Comparison of ENCODE assay signal across 14 cellular contexts in genomic region chr1:11788549-11789053, GRCh38. TPM values are rescaled to one million over a fixed set of nuclear protein-coding genes. Genes with fewer than 3 reads are reported as not detected.
DNase-seq lines count a peak whose midpoint lies in the region; ATAC-seq, FAIRE-seq and TF ChIP-seq lines count a peak whose summit lies in the region.
"Had no signal": no experiment of that assay in that cellular context is flagged by ENCODE, and none has a peak within 500 bp of the region (broad histone marks: within the 10 kb centered on the region; RNA-seq: fewer than 3 reads in every experiment).

No MANE protein-coding gene starts in this region.

- H3K4me3 ChIP-seq in K562 (no peak overlapping the region), sigmoid colon (no peak overlapping the region)
- H3K4me3 ChIP-seq: SK-N-MC had no signal

- WGBS in K562 (ENCODE audit: insufficient coverage, low coverage, missing lambda C conversion rate) = 90% methylated on average over 14 of the region's 14 CpGs
- 47 to 89% methylated on average over 14 of the region's 14 CpGs for WGBS in sigmoid colon, 2 donors

- no TSS peak for BruUV-seq in K562 (replicated peaks; lab: Mats Ljungman, UMichigan)

- no peaks in the 10 kb centered on the region for H3K9me3 ChIP-seq in K562 (replicated peaks; ENCODE audit: control insufficient read depth, insufficient read depth, low read depth, low read length)
- no peaks in the 10 kb centered on the region for H3K9me3 ChIP-seq in sigmoid colon

- H2AFZ ChIP-seq in K562 (ENCODE audit: low read depth, low read length) = no peak overlapping the region

- TF ChIP-seq RAD21 in K562 (CRISPR knock-in tag; conservative IDR thresholded peaks at IDR 0.05 in 1 of 2, IDR thresholded peaks at IDR 0.05 in 1 of 2) = no peak

- H3K27me3 Mint-ChIP-seq in stimulated activated naive CD8-positive, alpha-beta T cell treated with anti-CD3 and anti-CD28 coated beads, Interleukin-15, amount 100 ng/mL, for 72 hours = no peaks in the 10 kb centered on the region
- H3K27me3 Mint-ChIP-seq: activated naive CD4-positive, alpha-beta T cell treated with anti-CD3 and anti-CD28 coated beads, Interleukin-2, amount 50 U/mL, for 24 hours had no signal

- H4K20me1 ChIP-seq in K562 (replicated peaks; ENCODE audit: control insufficient read depth, insufficient read depth, low read length) = no peaks in the 10 kb centered on the region

- peak overlapping the region in 1 of 2 experiments; percentile 85; a peak in 2 of 4 replicates for H3K9ac ChIP-seq in K562 (ENCODE audit: insufficient read depth in 1 of 2, low read depth in 2 of 2, low read length in 2 of 2)

- DNase-seq in K562 (ENCODE audit: extremely low read depth in 1 of 4, low spot score in 3 of 4) = peak in 1 of 4 experiments; percentile 7
- peak; percentile 50 for DNase-seq in islet precursor cell
- no peak for DNase-seq in sigmoid colon
- DNase-seq in NCI-H1436 treated with DMSO at 0.1 percent for 48 hours (lab: John Stamatoyannopoulos, UW) = no peak
- no peak for DNase-seq in stimulated activated naive CD8-positive, alpha-beta T cell treated with anti-CD3 and anti-CD28 coated beads, Interleukin-15, amount 100 ng/mL, for 72 hours
- no peak for DNase-seq in stimulated activated naive CD8-positive, alpha-beta T cell treated with anti-CD3 and anti-CD28 coated beads, Interleukin-15, Interleukin-2, amounts not matched to agents 100 U/mL and 50 U/mL, for 24 hours
- no peak for DNase-seq in kidney tubule cell (ENCODE audit: low spot score)
- DNase-seq: NCI-H2171 had no signal

- H3K36me3 ChIP-seq in K562 (ENCODE audit: control insufficient read depth, insufficient read depth, low read length) = peaks cover 59% of the 10 kb centered on the region
- H3K36me3 ChIP-seq in sigmoid colon = peaks cover 1 to 35% (median 9%) of the 10 kb centered on the region in 4 donors

- no peak overlapping the region for H3K4me3 Mint-ChIP-seq in stimulated activated naive CD8-positive, alpha-beta T cell treated with anti-CD3 and anti-CD28 coated beads, Interleukin-15, amount 100 ng/mL, for 72 hours
- H3K4me3 Mint-ChIP-seq: activated naive CD4-positive, alpha-beta T cell treated with anti-CD3 and anti-CD28 coated beads, Interleukin-2, amount 50 U/mL, for 24 hours had no signal

- ATAC-seq in K562 = no peak
- ATAC-seq in stimulated activated naive CD8-positive, alpha-beta T cell treated with anti-CD3 and anti-CD28 coated beads, Interleukin-15, amount 100 ng/mL, for 72 hours = no peak
- no peak for ATAC-seq in stimulated activated naive CD8-positive, alpha-beta T cell treated with anti-CD3 and anti-CD28 coated beads, Interleukin-15, Interleukin-2, amounts not matched to agents 100 U/mL and 50 U/mL, for 24 hours

- no peak overlapping the region for H3K4me2 ChIP-seq in K562 (ENCODE audit: insufficient read depth, low read length)

- TF ChIP-seq POLR2A in K562 (conservative IDR thresholded peaks at IDR 0.05) (peak; percentile 2), sigmoid colon (IDR thresholded peaks at IDR 0.05) (no peak)

- peaks cover 19% of the 10 kb centered on the region for H3K4me1 Mint-ChIP-seq in stimulated activated naive CD8-positive, alpha-beta T cell treated with anti-CD3 and anti-CD28 coated beads, Interleukin-15, amount 100 ng/mL, for 72 hours

- TF ChIP-seq EP300 in K562 (IDR thresholded peaks at IDR 0.05; ENCODE audit: low read length) (no peak), sigmoid colon (IDR thresholded peaks at IDR 0.05) (no peak)

- no peak for FAIRE-seq in K562 (lab: Jason Lieb, UNC)
- FAIRE-seq: colon, D721Med had no signal

- H3K9me1 ChIP-seq in K562 (ENCODE audit: control insufficient read depth, insufficient read depth, low read length) = no peaks in the 10 kb centered on the region

- CTCF ChIA-PET in K562 (lab: Yijun Ruan, JAX; ENCODE audit: low intra/inter-chr PET ratio) = no interaction called here

- peaks cover 9% of the 10 kb centered on the region; the same call in 2 of the 3 replicates for H3K79me2 ChIP-seq in K562 (ENCODE audit: control insufficient read depth, insufficient read depth, low read length)

- H3K27ac Mint-ChIP-seq in stimulated activated naive CD8-positive, alpha-beta T cell treated with anti-CD3 and anti-CD28 coated beads, Interleukin-15, amount 100 ng/mL, for 72 hours = no peak overlapping the region
- H3K27ac Mint-ChIP-seq: activated naive CD4-positive, alpha-beta T cell treated with anti-CD3 and anti-CD28 coated beads, Interleukin-2, amount 50 U/mL, for 24 hours had no signal

- TF ChIP-seq CTCF in 22Rv1 (IDR thresholded peaks at IDR 0.05) (no peak), K562 (IDR thresholded peaks at IDR 0.05 in 2 of 3, conservative IDR thresholded peaks at IDR 0.05 in 1 of 3; ENCODE audit: insufficient read depth in 2 of 3, low read depth in 1 of 3, low read length in 3 of 3) (no peak), sigmoid colon (IDR thresholded peaks at IDR 0.05) (no peak)

- no peaks in the 10 kb centered on the region for H3K9me3 Mint-ChIP-seq in stimulated activated naive CD8-positive, alpha-beta T cell treated with anti-CD3 and anti-CD28 coated beads, Interleukin-15, amount 100 ng/mL, for 72 hours
- H3K9me3 Mint-ChIP-seq: activated naive CD4-positive, alpha-beta T cell treated with anti-CD3 and anti-CD28 coated beads, Interleukin-2, amount 50 U/mL, for 24 hours had no signal

- H3K4me1 ChIP-seq in K562 (replicated peaks in 1 of 2; ENCODE audit: control insufficient read depth in 2 of 2, insufficient read depth in 2 of 2, low read length in 2 of 2) (peaks cover 72 to 90% of the 10 kb centered on the region in 2 experiments), sigmoid colon (peaks cover 0 to 76% (median 66%) of the 10 kb centered on the region in 4 donors)

- H3K27me3 ChIP-seq in K562 (ENCODE audit: control insufficient read depth in 2 of 2, insufficient read depth in 2 of 2, low read length in 2 of 2) = no peaks in the 10 kb centered on the region
- H3K27me3 ChIP-seq in sigmoid colon = no peaks in the 10 kb centered on the region

- H3K27ac ChIP-seq in 22Rv1 = peak overlapping the region; percentile 8; the same call in 1 of the 2 replicates
- H3K27ac ChIP-seq in K562 (ENCODE audit: extremely low read depth, low read depth, low read length) = no peak overlapping the region
- peak overlapping the region; percentile 86 to 93 (median 88) for H3K27ac ChIP-seq in sigmoid colon
- H3K27ac ChIP-seq: SK-N-MC had no signal

- intact Hi-C loops in K562 (cut with micrococcal nuclease) (no loop called here), sigmoid colon (cut with DNase I) (loop anchor here (5.0 kb wide), 2 partner anchors 51 to 136 kb away; partner anchors contain the start of genes AGTRAP, FBXO2 and FBXO44)

- POLR2A ChIA-PET in K562 (lab: Yijun Ruan, JAX) = interaction anchor here (0.5 to 7.6 kb wide), 14 partner anchors 8 to 941 kb away, joined by 3 to 115 read pairs (median 4); partner anchors contain the start of genes C1orf167, CLCN6 and MTHFR

- in situ Hi-C loops in K562 (cut with MboI) = no loop called here

RNA-seq across cellular contexts. Expression of gene MTHFR, which starts 17.2 kb away (rescaled TPM):
- total RNA-seq in K562 (2011; cell fraction: chromatin; rRNA removed; ENCODE audit: low replicate concordance) = 242 and 493 TPM in 2 replicates
- total RNA-seq in K562 (2011; cell fraction: nucleolus; rRNA removed) = 319 and 327 TPM in 2 replicates
- 296 TPM in 2 replicates for total RNA-seq in K562 (2011; cell fraction: nucleoplasm; rRNA removed)
- 77.9 and 94.5 TPM in 2 replicates for total RNA-seq in K562 (2014; rRNA removed)
- total RNA-seq in K562 (2014; rRNA removed; fragmentation: Illumina TruSeq; extraction: Trizol) = 45.3 and 45.6 TPM in 2 replicates
- 65.4 and 66.1 TPM in 2 replicates for total RNA-seq in K562 (2015; rRNA removed; fragmentation: Illumina TruSeq; extraction: Trizol)
- 94.1 and 104 TPM in 2 replicates for total RNA-seq in K562 (2021)
- polyA plus RNA-seq in K562 (2011; rRNA removed) = 47.6 and 56.6 TPM in 2 replicates
- 49.3 and 67.6 TPM in 2 replicates for polyA plus RNA-seq in K562 (2011; cell fraction: cytosol; rRNA removed)
- 62.6 and 87.9 TPM in 2 replicates for polyA plus RNA-seq in K562 (2011; cell fraction: nucleus; rRNA removed)
- polyA plus RNA-seq in K562 (2012) = 59.9 and 109 TPM in 2 replicates
- 62.6 and 78.7 TPM in 2 replicates for polyA plus RNA-seq in K562 (2014; fragmentation: Illumina TruSeq; extraction: Trizol)
- 1 to 10 TPM; 5.0 to 5.4 TPM for polyA plus RNA-seq in K562 (2014; fragmentation: Nextera tagmentation; extraction: Ambion mirVana)
- 57.3 and 72.7 TPM in 2 replicates for polyA plus RNA-seq in K562 (2014; rRNA removed)
- 103 and 105 TPM in 2 replicates for polyA minus RNA-seq in K562 (2011; rRNA and poly(A)+ RNA removed)
- polyA minus RNA-seq in K562 (2011; cell fraction: cytosol; rRNA and poly(A)+ RNA removed) = 72.6 and 84.0 TPM in 2 replicates
- polyA minus RNA-seq in K562 (2011; cell fraction: nucleus; rRNA and poly(A)+ RNA removed) = 87.4 and 136 TPM in 2 replicates
- total RNA-seq in sigmoid colon = 10 to 100 TPM; 16.8 to 38.3 (median 27.9) TPM
- 10 to 100 TPM in 2 of 3 donors, 1 to 10 TPM in 1; 6.6 to 34.6 (median 13.6) TPM for polyA plus RNA-seq in sigmoid colon

RNA-seq across cellular contexts. Expression of gene CLCN6, which starts 17.4 kb away (rescaled TPM):
- total RNA-seq in K562 (2011; cell fraction: chromatin; rRNA removed; ENCODE audit: low replicate concordance) = 146 and 184 TPM in 2 replicates
- total RNA-seq in K562 (2011; cell fraction: nucleolus; rRNA removed) = 89.9 and 94.4 TPM in 2 replicates
- total RNA-seq in K562 (2011; cell fraction: nucleoplasm; rRNA removed) = 121 and 143 TPM in 2 replicates
- total RNA-seq in K562 (2014; rRNA removed) (10.0 and 10.6 TPM in 2 replicates), K562 (2014; rRNA removed; fragmentation: Illumina TruSeq; extraction: Trizol) (11.4 TPM in 2 replicates), K562 (2015; rRNA removed; fragmentation: Illumina TruSeq; extraction: Trizol) (13.6 and 13.9 TPM in 2 replicates), K562 (2021) (21.8 and 22.5 TPM in 2 replicates), sigmoid colon (10 to 100 TPM; 12.1 to 19.7 (median 16.1) TPM)
- polyA plus RNA-seq in K562 (2011; rRNA removed) (13.6 and 22.6 TPM in 2 replicates), K562 (2014; fragmentation: Illumina TruSeq; extraction: Trizol) (18.3 and 20.9 TPM in 2 replicates), K562 (2014; fragmentation: Nextera tagmentation; extraction: Ambion mirVana) (1 to 10 TPM; 2.0 to 3.1 TPM), K562 (2014; rRNA removed) (21.5 and 23.1 TPM in 2 replicates), sigmoid colon (10 to 100 TPM in 1 of 3 donors, 1 to 10 TPM in 2; 3.0 to 17.6 (median 3.7) TPM)
- polyA plus RNA-seq in K562 (2011; cell fraction: cytosol; rRNA removed) = 10.5 and 18.0 TPM in 2 replicates
- 89.4 and 98.5 TPM in 2 replicates for polyA plus RNA-seq in K562 (2011; cell fraction: nucleus; rRNA removed)
- polyA plus RNA-seq in K562 (2012) = 16.6 and 16.7 TPM in 2 replicates
- polyA minus RNA-seq in K562 (2011; rRNA and poly(A)+ RNA removed) = 19.0 and 22.2 TPM in 2 replicates
- 10.5 and 10.8 TPM in 2 replicates for polyA minus RNA-seq in K562 (2011; cell fraction: cytosol; rRNA and poly(A)+ RNA removed)
- 18.2 and 38.1 TPM in 2 replicates for polyA minus RNA-seq in K562 (2011; cell fraction: nucleus; rRNA and poly(A)+ RNA removed)

RNA-seq across cellular contexts. Expression of gene C1orf167, which starts 26.6 kb away (rescaled TPM):
- total RNA-seq in K562 (2011; cell fraction: chromatin; rRNA removed; ENCODE audit: low replicate concordance) = 2.8 and 5.6 TPM in 2 replicates
- total RNA-seq in K562 (2011; cell fraction: nucleolus; rRNA removed) = 2.3 and 3.4 TPM in 2 replicates
- total RNA-seq in K562 (2011; cell fraction: nucleoplasm; rRNA removed) = 2.1 TPM in 2 replicates
- total RNA-seq in K562 (2014; rRNA removed) = 0.37 and 0.73 TPM in 2 replicates
- 0.10 and 0.29 TPM in 2 replicates for total RNA-seq in K562 (2014; rRNA removed; fragmentation: Illumina TruSeq; extraction: Trizol)
- 0.22 and 0.53 TPM in 2 replicates for total RNA-seq in K562 (2015; rRNA removed; fragmentation: Illumina TruSeq; extraction: Trizol)
- total RNA-seq in K562 (2021) = 0.82 and 1.2 TPM in 2 replicates
- 0.29 and 0.73 TPM in 2 replicates for polyA plus RNA-seq in K562 (2011; rRNA removed)
- polyA plus RNA-seq in K562 (2011; cell fraction: cytosol; rRNA removed) = 0.31 and 0.53 TPM in 2 replicates
- polyA plus RNA-seq in K562 (2011; cell fraction: nucleus; rRNA removed) = 2.2 and 3.2 TPM in 2 replicates
- polyA plus RNA-seq in K562 (2012) = 0.48 and 2.0 TPM in 2 replicates
- polyA plus RNA-seq in K562 (2014; fragmentation: Illumina TruSeq; extraction: Trizol) = 0.29 and 0.31 TPM in 2 replicates
- polyA plus RNA-seq in K562 (2014; fragmentation: Nextera tagmentation; extraction: Ambion mirVana) = not detected
- 0.86 and 0.94 TPM in 2 replicates for polyA plus RNA-seq in K562 (2014; rRNA removed)
- 0.14 and 0.27 TPM in 2 replicates for polyA minus RNA-seq in K562 (2011; rRNA and poly(A)+ RNA removed)
- polyA minus RNA-seq in K562 (2011; cell fraction: cytosol; rRNA and poly(A)+ RNA removed) = 0.38 and 0.91 TPM in 2 replicates
- 0.78 and 0.81 TPM in 2 replicates for polyA minus RNA-seq in K562 (2011; cell fraction: nucleus; rRNA and poly(A)+ RNA removed)
- 1 to 10 TPM in 2 of 4 donors, under 1 TPM in 1, not detected in 1; 0.66 to 1.8 (median 1.1) TPM for total RNA-seq in sigmoid colon
- 1 to 10 TPM; 1.6 to 2.4 (median 2.2) TPM for polyA plus RNA-seq in sigmoid colon

RNA-seq across cellular contexts. Expression of gene AGTRAP, which starts 52.7 kb away (rescaled TPM):
- total RNA-seq in K562 (2011; cell fraction: chromatin; rRNA removed; ENCODE audit: low replicate concordance) = 54.8 and 123 TPM in 2 replicates
- 175 TPM in 2 replicates for total RNA-seq in K562 (2011; cell fraction: nucleolus; rRNA removed)
- 116 and 126 TPM in 2 replicates for total RNA-seq in K562 (2011; cell fraction: nucleoplasm; rRNA removed)
- total RNA-seq in K562 (2014; rRNA removed) = 89.3 and 118 TPM in 2 replicates
- 15.5 and 26.8 TPM in 2 replicates for total RNA-seq in K562 (2014; rRNA removed; fragmentation: Illumina TruSeq; extraction: Trizol)
- total RNA-seq in K562 (2015; rRNA removed; fragmentation: Illumina TruSeq; extraction: Trizol) = 53.7 and 57.5 TPM in 2 replicates
- total RNA-seq in K562 (2021) = 81.6 and 85.8 TPM in 2 replicates
- polyA plus RNA-seq in K562 (2011; rRNA removed) = 48.5 and 76.2 TPM in 2 replicates
- 121 and 255 TPM in 2 replicates for polyA plus RNA-seq in K562 (2011; cell fraction: cytosol; rRNA removed)
- polyA plus RNA-seq in K562 (2011; cell fraction: nucleus; rRNA removed) = 125 and 161 TPM in 2 replicates
- polyA plus RNA-seq in K562 (2012) = 83.4 and 188 TPM in 2 replicates
- polyA plus RNA-seq in K562 (2014; fragmentation: Illumina TruSeq; extraction: Trizol) = 81.4 and 99.0 TPM in 2 replicates
- 10 to 100 TPM; 31.4 to 51.5 TPM for polyA plus RNA-seq in K562 (2014; fragmentation: Nextera tagmentation; extraction: Ambion mirVana)
- polyA plus RNA-seq in K562 (2014; rRNA removed) = 105 TPM in 2 replicates
- polyA minus RNA-seq in K562 (2011; rRNA and poly(A)+ RNA removed) = 17.2 and 22.0 TPM in 2 replicates
- 47.0 and 66.3 TPM in 2 replicates for polyA minus RNA-seq in K562 (2011; cell fraction: cytosol; rRNA and poly(A)+ RNA removed)
- polyA minus RNA-seq in K562 (2011; cell fraction: nucleus; rRNA and poly(A)+ RNA removed) = 18.8 and 20.9 TPM in 2 replicates
- total RNA-seq in sigmoid colon = 10 to 100 TPM; 22.8 to 58.3 (median 33.6) TPM
- polyA plus RNA-seq in sigmoid colon = 10 to 100 TPM in 2 of 3 donors, 1 to 10 TPM in 1; 6.7 to 57.3 (median 12.0) TPM

RNA-seq across cellular contexts. Expression of gene NPPA, which starts 59.0 kb away (rescaled TPM):
- total RNA-seq in K562 (2011; cell fraction: chromatin; rRNA removed; ENCODE audit: low replicate concordance) = not detected in 2 replicates
- total RNA-seq in K562 (2011; cell fraction: nucleolus; rRNA removed) = not detected in 2 replicates
- not detected in 2 replicates for total RNA-seq in K562 (2011; cell fraction: nucleoplasm; rRNA removed)
- total RNA-seq in K562 (2014; rRNA removed) (not detected in 2 replicates), K562 (2014; rRNA removed; fragmentation: Illumina TruSeq; extraction: Trizol) (not detected in 2 replicates), K562 (2015; rRNA removed; fragmentation: Illumina TruSeq; extraction: Trizol) (not detected in 2 replicates), K562 (2021) (not detected in 2 replicates), sigmoid colon (not detected)
- polyA plus RNA-seq in K562 (2011; rRNA removed) (not detected in 2 replicates), K562 (2014; fragmentation: Illumina TruSeq; extraction: Trizol) (not detected in 2 replicates), K562 (2014; fragmentation: Nextera tagmentation; extraction: Ambion mirVana) (not detected), K562 (2014; rRNA removed) (not detected in 2 replicates), sigmoid colon (1 to 10 TPM in 1 of 3 donors, under 1 TPM in 1, not detected in 1; 0.92 to 8.6 TPM)
- not detected in 2 replicates for polyA plus RNA-seq in K562 (2011; cell fraction: cytosol; rRNA removed)
- not detected in 2 replicates for polyA plus RNA-seq in K562 (2011; cell fraction: nucleus; rRNA removed)
- 0.37 and 0.44 TPM in 2 replicates for polyA plus RNA-seq in K562 (2012)
- polyA minus RNA-seq in K562 (2011; rRNA and poly(A)+ RNA removed) = not detected in 2 replicates
- polyA minus RNA-seq in K562 (2011; cell fraction: cytosol; rRNA and poly(A)+ RNA removed) = not detected in 2 replicates
- polyA minus RNA-seq in K562 (2011; cell fraction: nucleus; rRNA and poly(A)+ RNA removed) = not detected in 2 replicates
- polyA plus RNA-seq: AG04450 had no signal
